Comparison of ENCODE assay signal across 1 cellular context in genomic region chr2:219864154-219864553, GRCh38.
TF ChIP-seq lines count a peak whose summit lies in the region.

No MANE protein-coding gene starts in this region.

TF ChIP-seq in WTC11, 78 proteins besides CTCF, POLR2A, EP300 and RAD21 (continued from another document):
- TF ChIP-seq STAT6 (CRISPR knock-in tag; conservative IDR thresholded peaks at IDR 0.05; ENCODE audit: low read depth) (no peak), SMAD4 (CRISPR knock-in tag; IDR thresholded peaks at IDR 0.05) (no peak), NR1H2 (CRISPR knock-in tag; IDR thresholded peaks at IDR 0.05) (no peak), ATF6 (CRISPR knock-in tag; IDR thresholded peaks at IDR 0.05) (no peak), MXD4 (CRISPR knock-in tag; IDR thresholded peaks at IDR 0.05; ENCODE audit: borderline replicate concordance) (no peak), NFYB (CRISPR knock-in tag; conservative IDR thresholded peaks at IDR 0.05; ENCODE audit: low read depth) (no peak)
